Comparison of ENCODE assay signal across 24 cellular contexts in the genomic region with DNA sequence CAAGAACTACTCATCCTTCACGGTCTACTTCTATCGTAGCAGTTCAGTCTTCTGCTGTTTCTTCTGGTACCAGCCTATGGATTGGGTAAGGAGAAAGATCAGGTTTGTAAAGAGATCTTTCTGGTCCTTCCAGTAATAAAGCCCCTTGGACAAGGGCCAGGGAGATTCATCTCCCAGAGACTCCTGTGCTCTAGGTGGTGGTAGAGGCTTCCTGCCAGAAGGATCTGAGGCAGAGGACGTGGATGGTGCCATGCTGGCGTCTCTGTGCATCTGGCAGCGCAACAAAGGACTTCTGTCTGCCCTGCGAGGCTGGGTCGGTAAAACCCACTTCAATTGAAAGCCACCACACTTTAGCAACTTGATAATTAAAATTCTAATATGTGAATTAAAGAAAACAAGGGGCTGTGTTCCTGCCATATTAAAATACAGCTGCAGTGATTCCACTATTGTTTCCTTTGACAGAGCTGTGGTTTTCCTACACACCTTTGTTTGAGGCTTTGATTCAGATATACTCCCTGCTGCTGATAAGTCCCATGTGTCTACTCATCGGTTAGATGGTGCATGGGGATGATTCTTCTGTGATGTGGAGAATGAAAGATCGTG.
DNase-seq lines count a peak whose midpoint lies in the region; ATAC-seq, FAIRE-seq and TF ChIP-seq lines count a peak whose summit lies in the region.
"Had no signal": no experiment of that assay in that cellular context is flagged by ENCODE, and none has a peak within 500 bp of the region (broad histone marks: within the 10 kb centered on the region; RNA-seq: fewer than 3 reads in every experiment).

No MANE protein-coding gene starts in this region.

- no peak overlapping the region for H3K4me3 ChIP-seq in GM23338
- H3K4me3 ChIP-seq in bronchial epithelial cell (ENCODE audit: low read depth, low read length) = no peak overlapping the region
- no peak overlapping the region for H3K4me3 ChIP-seq in neural progenitor cell
- no peak overlapping the region for H3K4me3 ChIP-seq in Peyer's patch
- H3K4me3 ChIP-seq: breast epithelium, heart left ventricle, lung, transverse colon had no signal

- peak; percentile 17 for ATAC-seq in GM23338
- ATAC-seq in GM19023 (IDR thresholded peaks at IDR 0.05; ENCODE audit: unreplicated experiment) = no peak
- ATAC-seq in GM21825 (IDR thresholded peaks at IDR 0.05; ENCODE audit: unreplicated experiment) = no peak
- ATAC-seq: activated CD8-positive, alpha-beta T cell treated with anti-CD3 and anti-CD28 coated beads, Interleukin-2, amount 10 ng/mL, durations not matched to agents 7 days and 5 days; HepG2; natural killer cell; WTC11 had no signal

- H3K27me3 Mint-ChIP-seq in GM23338 (ENCODE audit: insufficient read depth, low read depth, poor library complexity) = peaks cover 12% of the 10 kb centered on the region
- peaks cover 3% of the 10 kb centered on the region for H3K27me3 Mint-ChIP-seq in neural progenitor cell (ENCODE audit: insufficient read depth, low read depth)

- peak overlapping the region; percentile 41; the same call in 1 of the 2 replicates for H3K27ac ChIP-seq in GM23338 (ENCODE audit: low read depth)
- peak overlapping the region; percentile 25 for H3K27ac ChIP-seq in neural progenitor cell
- H3K27ac ChIP-seq in Peyer's patch = no peak overlapping the region
- H3K27ac ChIP-seq: heart left ventricle, transverse colon had no signal

- FAIRE-seq in bronchial epithelial cell (lab: Jason Lieb, UNC) = no peak
- FAIRE-seq: GM19239, HepG2 had no signal

- no peaks in the 10 kb centered on the region for H3K9me2 ChIP-seq in GM23338 (ENCODE audit: insufficient read depth)

- no peaks in the 10 kb centered on the region for H3K9me3 ChIP-seq in neural progenitor cell (ENCODE audit: low read depth)
- no peaks in the 10 kb centered on the region for H3K9me3 ChIP-seq in Peyer's patch
- H3K9me3 ChIP-seq: breast epithelium, heart left ventricle, transverse colon had no signal

- TF ChIP-seq POLR2A in Peyer's patch (IDR thresholded peaks at IDR 0.05) = no peak

- H3K36me3 ChIP-seq in GM23338 (ENCODE audit: insufficient read depth) = no peaks in the 10 kb centered on the region
- H3K36me3 ChIP-seq in bronchial epithelial cell (ENCODE audit: control insufficient read depth, insufficient read depth, low read length) = no peaks in the 10 kb centered on the region
- H3K36me3 ChIP-seq in neural progenitor cell = no peaks in the 10 kb centered on the region
- no peaks in the 10 kb centered on the region for H3K36me3 ChIP-seq in Peyer's patch
- H3K36me3 ChIP-seq: breast epithelium, heart left ventricle, transverse colon had no signal

- H3K4me1 Mint-ChIP-seq in GM23338 (peaks cover 85% of the 10 kb centered on the region), neural progenitor cell (peaks cover 92% of the 10 kb centered on the region)
- H3K4me1 Mint-ChIP-seq: immature natural killer cell, natural killer cell had no signal

- H3K36me3 Mint-ChIP-seq in GM23338 (ENCODE audit: low read depth) = no peaks in the 10 kb centered on the region; the same call in 2 of the 3 replicates
- H3K36me3 Mint-ChIP-seq in neural progenitor cell = no peaks in the 10 kb centered on the region
- H3K36me3 Mint-ChIP-seq: activated naive CD8-positive, alpha-beta T cell; immature natural killer cell; natural killer cell; WTC11 had no signal

- no peak; a peak in 1 of 4 replicates for TF ChIP-seq CTCF in GM23338 (conservative IDR thresholded peaks at IDR 0.05; ENCODE audit: low read depth in 2 of 2)
- TF ChIP-seq CTCF in bronchial epithelial cell (IDR thresholded peaks at IDR 0.05; ENCODE audit: insufficient read depth, low read length, severe bottlenecking) = no peak
- TF ChIP-seq CTCF in neural progenitor cell (IDR thresholded peaks at IDR 0.05) = no peak
- TF ChIP-seq CTCF in Peyer's patch (IDR thresholded peaks at IDR 0.05) = no peak

- H3K4me1 ChIP-seq in GM23338 (ENCODE audit: insufficient read depth) (peaks cover 75% of the 10 kb centered on the region), neural progenitor cell (peaks cover 98% of the 10 kb centered on the region), Peyer's patch (no peaks in the 10 kb centered on the region)
- H3K4me1 ChIP-seq: breast epithelium had no signal

- peaks cover 64% of the 10 kb centered on the region for H4K20me1 ChIP-seq in GM23338 (replicated peaks; ENCODE audit: insufficient read depth)
- H4K20me1 ChIP-seq in neural progenitor cell (ENCODE audit: low read depth) = peaks cover 37% of the 10 kb centered on the region

- H3K4me3 Mint-ChIP-seq in GM23338 (no peak overlapping the region), neural progenitor cell (no peak overlapping the region)
- H3K4me3 Mint-ChIP-seq: activated CD8-positive, alpha-beta T cell treated with anti-CD3 and anti-CD28 coated beads, Interleukin-2, amount 10 ng/mL, durations not matched to agents 7 days and 5 days; activated naive CD8-positive, alpha-beta T cell; immature natural killer cell; natural killer cell; T-helper 1 cell treated with Interleukin-12 subunit alpha and Interleukin-12 subunit beta and Interleukin-4 antibody, amounts not matched to agents 30 μg/mL and 1 μg/mL, for 36 hours; WTC11 had no signal

- no peaks in the 10 kb centered on the region for H3K9me3 Mint-ChIP-seq in GM23338
- H3K9me3 Mint-ChIP-seq in neural progenitor cell = no peaks in the 10 kb centered on the region
- H3K9me3 Mint-ChIP-seq: immature natural killer cell; natural killer cell; T-helper 1 cell treated with Interleukin-12 subunit alpha and Interleukin-12 subunit beta and Interleukin-4 antibody, amounts not matched to agents 30 μg/mL and 1 μg/mL, for 36 hours; WTC11 had no signal

- no peak overlapping the region for H3K4me2 ChIP-seq in GM23338
- peak overlapping the region; percentile 43 for H3K4me2 ChIP-seq in neural progenitor cell

- H3K9ac ChIP-seq in neural progenitor cell = no peak overlapping the region

- H2AFZ ChIP-seq in GM23338 (no peak overlapping the region), neural progenitor cell (replicated peaks) (no peak overlapping the region)

- DNase-seq in GM23338 (ENCODE audit: low spot score) = no peak
- DNase-seq in NCI-H2029 treated with DMSO at 0.1 percent for 48 hours (lab: John Stamatoyannopoulos, UW) = peak; percentile 43
- DNase-seq in bronchial epithelial cell (ENCODE audit: low read depth) = peak; percentile 12
- DNase-seq in neural progenitor cell (ENCODE audit: low spot score) = no peak
- DNase-seq in Peyer's patch = no peak
- DNase-seq: activated CD8-positive, alpha-beta T cell treated with anti-CD3 and anti-CD28 coated beads, Interleukin-2, amount 10 ng/mL, durations not matched to agents 7 days and 5 days; activated T-cell treated with anti-CD3 and anti-CD28 coated beads, Interleukin-2, amount 50 U/mL, for 48 hours; C1 segment of cervical spinal cord; heart left ventricle; immature natural killer cell; natural killer cell; NCI-H2171; SHP77; stimulated activated naive CD4-positive, alpha-beta T cell; transverse colon had no signal

- no peaks in the 10 kb centered on the region for H3F3A ChIP-seq in GM23338 (replicated peaks; ENCODE audit: low read depth)
- peaks cover 34% of the 10 kb centered on the region for H3F3A ChIP-seq in neural progenitor cell (ENCODE audit: low read depth)

- H3K27me3 ChIP-seq in GM23338 (ENCODE audit: insufficient read depth) (no peaks in the 10 kb centered on the region), bronchial epithelial cell (ENCODE audit: control insufficient read depth, insufficient read depth, low read length) (no peaks in the 10 kb centered on the region), neural progenitor cell (no peaks in the 10 kb centered on the region), Peyer's patch (no peaks in the 10 kb centered on the region)
- H3K27me3 ChIP-seq: breast epithelium, heart left ventricle, transverse colon had no signal

- H3K27ac Mint-ChIP-seq in GM23338 (no peak overlapping the region), neural progenitor cell (peak overlapping the region; percentile 72)
- H3K27ac Mint-ChIP-seq: activated CD8-positive, alpha-beta T cell treated with anti-CD3 and anti-CD28 coated beads, Interleukin-2, amount 10 ng/mL, durations not matched to agents 7 days and 5 days; activated naive CD8-positive, alpha-beta T cell; immature natural killer cell; natural killer cell; T-helper 1 cell treated with Interleukin-12 subunit alpha and Interleukin-12 subunit beta and Interleukin-4 antibody, amounts not matched to agents 30 μg/mL and 1 μg/mL, for 36 hours had no signal

- H3K79me2 ChIP-seq in GM23338 (replicated peaks; ENCODE audit: insufficient read depth) (peaks cover 99% of the 10 kb centered on the region), neural progenitor cell (ENCODE audit: low read depth) (peaks cover 98% of the 10 kb centered on the region)

TF ChIP-seq in GM23338, 12 proteins besides CTCF, POLR2A, EP300 and RAD21 (continues in another document):
- TF ChIP-seq EZH2 (IDR thresholded peaks at IDR 0.05; ENCODE audit: low read depth, unreplicated experiment) (no peak), JUNB (IDR thresholded peaks at IDR 0.05; ENCODE audit: unreplicated experiment) (no peak)
- TF ChIP-seq, protein P1, sequence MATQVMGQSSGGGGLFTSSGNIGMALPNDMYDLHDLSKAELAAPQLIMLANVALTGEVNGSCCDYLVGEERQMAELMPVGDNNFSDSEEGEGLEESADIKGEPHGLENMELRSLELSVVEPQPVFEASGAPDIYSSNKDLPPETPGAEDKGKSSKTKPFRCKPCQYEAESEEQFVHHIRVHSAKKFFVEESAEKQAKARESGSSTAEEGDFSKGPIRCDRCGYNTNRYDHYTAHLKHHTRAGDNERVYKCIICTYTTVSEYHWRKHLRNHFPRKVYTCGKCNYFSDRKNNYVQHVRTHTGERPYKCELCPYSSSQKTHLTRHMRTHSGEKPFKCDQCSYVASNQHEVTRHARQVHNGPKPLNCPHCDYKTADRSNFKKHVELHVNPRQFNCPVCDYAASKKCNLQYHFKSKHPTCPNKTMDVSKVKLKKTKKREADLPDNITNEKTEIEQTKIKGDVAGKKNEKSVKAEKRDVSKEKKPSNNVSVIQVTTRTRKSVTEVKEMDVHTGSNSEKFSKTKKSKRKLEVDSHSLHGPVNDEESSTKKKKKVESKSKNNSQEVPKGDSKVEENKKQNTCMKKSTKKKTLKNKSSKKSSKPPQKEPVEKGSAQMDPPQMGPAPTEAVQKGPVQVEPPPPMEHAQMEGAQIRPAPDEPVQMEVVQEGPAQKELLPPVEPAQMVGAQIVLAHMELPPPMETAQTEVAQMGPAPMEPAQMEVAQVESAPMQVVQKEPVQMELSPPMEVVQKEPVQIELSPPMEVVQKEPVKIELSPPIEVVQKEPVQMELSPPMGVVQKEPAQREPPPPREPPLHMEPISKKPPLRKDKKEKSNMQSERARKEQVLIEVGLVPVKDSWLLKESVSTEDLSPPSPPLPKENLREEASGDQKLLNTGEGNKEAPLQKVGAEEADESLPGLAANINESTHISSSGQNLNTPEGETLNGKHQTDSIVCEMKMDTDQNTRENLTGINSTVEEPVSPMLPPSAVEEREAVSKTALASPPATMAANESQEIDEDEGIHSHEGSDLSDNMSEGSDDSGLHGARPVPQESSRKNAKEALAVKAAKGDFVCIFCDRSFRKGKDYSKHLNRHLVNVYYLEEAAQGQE (IDR thresholded peaks at IDR 0.05; ENCODE audit: unreplicated experiment) = no peak

Comparison
In these comparisons a context has a peak if more than half of its experiments do, and no peak if none do; other contexts are left out.
1. DNase-seq: peak in NCI-H2029 treated with DMSO at 0.1 percent for 48 hours (single experiment) and bronchial epithelial cell (single experiment); none in GM23338 (single experiment), neural progenitor cell (single experiment) and Peyer's patch (0 of 3).
2. H3K27ac ChIP-seq: peak in GM23338 (single experiment) and neural progenitor cell (single experiment); none in Peyer's patch (0 of 4).